ENCODE assay signal across 9 cellular contexts in the genomic region with DNA sequence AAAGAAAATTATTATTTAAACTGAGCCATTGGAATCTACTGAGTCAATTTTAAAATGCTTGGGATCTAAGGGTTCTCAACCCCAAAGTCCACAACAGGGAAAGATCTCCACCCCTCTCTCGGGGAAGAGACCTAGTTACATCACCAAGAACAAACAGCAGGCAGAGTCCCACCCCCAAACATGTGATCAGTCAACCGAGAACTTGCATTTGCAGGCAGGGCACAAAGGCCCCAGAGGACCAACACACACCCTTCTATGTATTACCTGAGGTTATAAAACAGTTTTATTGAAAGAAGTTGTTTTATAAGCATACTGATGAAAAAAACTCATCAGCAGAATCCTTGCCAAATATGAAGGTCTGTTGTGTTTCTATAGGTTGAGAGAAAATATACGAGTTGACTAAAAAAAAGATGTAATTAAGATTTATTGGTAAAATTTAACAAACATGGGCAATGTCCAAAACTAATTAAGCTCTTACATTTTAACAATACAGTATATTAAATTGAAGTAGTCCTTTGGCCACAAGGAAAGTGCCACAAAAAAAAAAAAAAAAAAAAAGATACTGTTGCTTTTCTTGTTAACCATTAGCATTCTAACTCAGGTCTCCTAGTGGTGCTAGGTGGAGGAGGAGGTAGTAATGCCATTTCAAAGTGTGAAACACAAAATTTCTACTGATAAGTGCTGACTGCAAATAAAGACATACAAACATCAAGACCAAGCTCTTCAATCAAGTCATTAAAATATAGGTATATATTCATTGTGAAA. TPM values are rescaled to one million over a fixed set of nuclear protein-coding genes. Genes with fewer than 3 reads are reported as not detected.
A peak's percentile ranks its signal among the peaks of the same experiment; 100 is the strongest.
DNase-seq lines count a peak whose midpoint lies in the region; ATAC-seq, FAIRE-seq and TF ChIP-seq lines count a peak whose summit lies in the region.
"Had no signal": no experiment of that assay in that cellular context is flagged by ENCODE, and none has a peak within 500 bp of the region (broad histone marks: within the 10 kb centered on the region; RNA-seq: fewer than 3 reads in every experiment).

No MANE protein-coding gene starts in this region.

- in situ Hi-C loops in K562 (cut with MboI), result no loop called here

- BruUV-seq in K562 (replicated peaks; lab: Mats Ljungman, UMichigan), result no TSS peak

- no peaks in the 10 kb centered on the region for H3K79me2 ChIP-seq in K562 (ENCODE audit: control insufficient read depth, insufficient read depth, low read length)

- ATAC-seq in A549 (peak; percentile 94 to 96), K562 (peak; percentile 95), HG02678 (IDR thresholded peaks at IDR 0.05; ENCODE audit: unreplicated experiment) (no peak)
- ATAC-seq in activated CD8-positive, alpha-beta memory T cell treated with anti-CD3 and anti-CD28 coated beads, Interleukin-2, amount 10 ng/mL, durations not matched to agents 7 days and 5 days, result no peak

- H3K27ac Mint-ChIP-seq in activated CD8-positive, alpha-beta memory T cell treated with anti-CD3 and anti-CD28 coated beads, Interleukin-2, amount 10 ng/mL, durations not matched to agents 7 days and 5 days, result no peak overlapping the region

- POLR2A ChIA-PET in A549 (lab: Yijun Ruan, JAX) (no interaction called here), K562 (lab: Yijun Ruan, JAX) (interaction anchor here (0.5 to 1.9 kb wide), 6 partner anchors 9 to 624 kb away, joined by 3 to 10 read pairs (median 4); no protein-coding TSS in a partner anchor)

- H3K4me1 Mint-ChIP-seq in activated CD8-positive, alpha-beta memory T cell treated with anti-CD3 and anti-CD28 coated beads, Interleukin-2, amount 10 ng/mL, durations not matched to agents 7 days and 5 days, result peaks cover 16% of the 10 kb centered on the region

- H3K27ac ChIP-seq in A549 (peak overlapping the region; percentile 66 to 71), K562 (ENCODE audit: extremely low read depth, low read depth, low read length) (peak overlapping the region; percentile 49; the same call in 1 of the 3 replicates), sigmoid colon (peak overlapping the region; percentile 43 to 65 (median 52))

- H3K9ac ChIP-seq in K562 (ENCODE audit: insufficient read depth in 1 of 2, low read depth in 2 of 2, low read length in 2 of 2) (peak overlapping the region in 1 of 2 experiments; percentile 35; a peak in 1 of 4 replicates), iPS-15b (ENCODE audit: low read depth, low read length) (peak overlapping the region; percentile 48)

- TF ChIP-seq CTCF in A549 (IDR thresholded peaks at IDR 0.05) (no peak), K562 (IDR thresholded peaks at IDR 0.05 in 2 of 3, conservative IDR thresholded peaks at IDR 0.05 in 1 of 3; ENCODE audit: insufficient read depth in 2 of 3, low read depth in 1 of 3, low read length in 3 of 3) (no peak), sigmoid colon (IDR thresholded peaks at IDR 0.05) (no peak)

- H3K9me3 Mint-ChIP-seq in activated CD8-positive, alpha-beta memory T cell treated with anti-CD3 and anti-CD28 coated beads, Interleukin-2, amount 10 ng/mL, durations not matched to agents 7 days and 5 days (ENCODE audit: low read depth), result no peaks in the 10 kb centered on the region
- H3K9me3 Mint-ChIP-seq: activated naive CD4-positive, alpha-beta T cell treated with anti-CD3 and anti-CD28 coated beads, Interleukin-2, amount 50 U/mL, for 24 hours had no signal

- H3K4me2 ChIP-seq in A549, result peak overlapping the region; percentile 87
- 0 out of 2 replicates have a peak overlapping the region, but pooled peaks have one; percentile 51 for H3K4me2 ChIP-seq in K562 (ENCODE audit: insufficient read depth, low read length)

- H3K4me1 ChIP-seq in A549, result peaks cover 45% of the 10 kb centered on the region
- H3K4me1 ChIP-seq in K562 (replicated peaks in 1 of 2; ENCODE audit: control insufficient read depth in 2 of 2, insufficient read depth in 2 of 2, low read length in 2 of 2), result peaks cover 2 to 25% of the 10 kb centered on the region in 2 experiments
- peaks cover 24% of the 10 kb centered on the region for H3K4me1 ChIP-seq in iPS-15b (ENCODE audit: control insufficient read depth, insufficient read depth, low read length)
- H3K4me1 ChIP-seq in sigmoid colon, result peaks cover 0 to 21% (median 15%) of the 10 kb centered on the region in 4 donors

- H3K9me3 ChIP-seq in A549, result no peaks in the 10 kb centered on the region
- H3K9me3 ChIP-seq in K562 (replicated peaks; ENCODE audit: control insufficient read depth, insufficient read depth, low read depth, low read length), result no peaks in the 10 kb centered on the region
- no peaks in the 10 kb centered on the region for H3K9me3 ChIP-seq in iPS-15b (ENCODE audit: control insufficient read depth, insufficient read depth, low read length)
- no peaks in the 10 kb centered on the region for H3K9me3 ChIP-seq in sigmoid colon

- H3K9me1 ChIP-seq in K562 (ENCODE audit: control insufficient read depth, insufficient read depth, low read length), result no peaks in the 10 kb centered on the region

- CTCF ChIA-PET in A549 (lab: Yijun Ruan, JAX) (interaction anchor here (0.6 to 1.0 kb wide), 5 partner anchors 18 to 256 kb away, joined by 3 to 6 read pairs (median 3); no protein-coding TSS in a partner anchor), K562 (lab: Yijun Ruan, JAX; ENCODE audit: low intra/inter-chr PET ratio) (no interaction called here)
- CTCF ChIA-PET in activated CD8-positive, alpha-beta memory T cell treated with anti-CD3 and anti-CD28 coated beads, Interleukin-2, amount 10 ng/mL, durations not matched to agents 7 days and 5 days (lab: Charles Lee), result interaction anchor here (0.6 to 0.8 kb wide), 2 partner anchors 24 to 26 kb away, joined by 4 read pairs; no protein-coding TSS in a partner anchor

- no peak for TF ChIP-seq RAD21 in A549 (conservative IDR thresholded peaks at IDR 0.05 in 1 of 2, IDR thresholded peaks at IDR 0.05 in 1 of 2)
- no peak for TF ChIP-seq RAD21 in K562 (CRISPR knock-in tag; conservative IDR thresholded peaks at IDR 0.05 in 1 of 2, IDR thresholded peaks at IDR 0.05 in 1 of 2)

- TF ChIP-seq POLR2A in A549 (IDR thresholded peaks at IDR 0.05; ENCODE audit: low read length), result no peak
- no peak for TF ChIP-seq POLR2A in GM12891 (IDR thresholded peaks at IDR 0.05; ENCODE audit: low read depth, low read length)
- TF ChIP-seq POLR2A in K562 (conservative IDR thresholded peaks at IDR 0.05), result no peak
- no peak for TF ChIP-seq POLR2A in sigmoid colon (IDR thresholded peaks at IDR 0.05)

- H4K20me1 ChIP-seq in K562 (replicated peaks; ENCODE audit: control insufficient read depth, insufficient read depth, low read length), result no peaks in the 10 kb centered on the region

- peak overlapping the region; percentile 69 for H2AFZ ChIP-seq in K562 (ENCODE audit: low read depth, low read length)

- FAIRE-seq in A549 (lab: Jason Lieb, UNC), result no peak
- peak; percentile 69 for FAIRE-seq in GM12891 (lab: Jason Lieb, UNC)
- FAIRE-seq in K562 (lab: Jason Lieb, UNC), result peak; percentile 63

- intact Hi-C loops in K562 (cut with micrococcal nuclease) (loop anchor here (5.0 kb wide), 1 partner anchor 35 kb away; no protein-coding TSS in a partner anchor), sigmoid colon (cut with DNase I) (no loop called here)

- H3K4me3 ChIP-seq in A549 (peak overlapping the region; percentile 11; the same call in 1 of the 3 replicates), K562 (no peak overlapping the region), iPS-15b (ENCODE audit: low read depth, low read length) (peak overlapping the region; percentile 33), sigmoid colon (no peak overlapping the region)

- no peaks in the 10 kb centered on the region for H3K36me3 Mint-ChIP-seq in activated CD8-positive, alpha-beta memory T cell treated with anti-CD3 and anti-CD28 coated beads, Interleukin-2, amount 10 ng/mL, durations not matched to agents 7 days and 5 days
- H3K36me3 Mint-ChIP-seq: activated naive CD4-positive, alpha-beta T cell treated with anti-CD3 and anti-CD28 coated beads, Interleukin-2, amount 50 U/mL, for 24 hours had no signal

- TF ChIP-seq EP300 in A549 (IDR thresholded peaks at IDR 0.05) (no peak), K562 (IDR thresholded peaks at IDR 0.05; ENCODE audit: low read length) (0 out of 2 replicates have a peak, but pooled peaks have one; percentile 18), sigmoid colon (IDR thresholded peaks at IDR 0.05) (no peak)

- 24% methylated on average over 3 of the region's 3 CpGs for WGBS in A549 (ENCODE audit: missing lambda C conversion rate)
- WGBS in K562 (ENCODE audit: insufficient coverage, low coverage, missing lambda C conversion rate), result 22% methylated on average over 3 of the region's 3 CpGs
- WGBS in sigmoid colon, 2 donors, result 8 to 28% methylated on average over 3 of the region's 3 CpGs

- no peaks in the 10 kb centered on the region for H3K27me3 Mint-ChIP-seq in activated CD8-positive, alpha-beta memory T cell treated with anti-CD3 and anti-CD28 coated beads, Interleukin-2, amount 10 ng/mL, durations not matched to agents 7 days and 5 days
- H3K27me3 Mint-ChIP-seq: activated naive CD4-positive, alpha-beta T cell treated with anti-CD3 and anti-CD28 coated beads, Interleukin-2, amount 50 U/mL, for 24 hours had no signal

- peak; percentile 74 to 78 for DNase-seq in A549 (ENCODE audit: low read depth in 1 of 2, low spot score in 1 of 2)
- peak; percentile 19 for DNase-seq in GM12891 (ENCODE audit: insufficient read length, low spot score)
- peak; percentile 82 for DNase-seq in NCI-H510A treated with DMSO at 0.1 percent for 48 hours (lab: John Stamatoyannopoulos, UW)
- DNase-seq in K562 (ENCODE audit: extremely low read depth in 1 of 4, low spot score in 3 of 4), result peak; percentile 56 to 83 (median 74)
- DNase-seq in sigmoid colon, result peak; percentile 71
- no peak for DNase-seq in activated CD8-positive, alpha-beta memory T cell treated with anti-CD3 and anti-CD28 coated beads, Interleukin-2, amount 10 ng/mL, durations not matched to agents 7 days and 5 days

- H3K36me3 ChIP-seq in K562 (ENCODE audit: control insufficient read depth, insufficient read depth, low read length) (no peaks in the 10 kb centered on the region), iPS-15b (ENCODE audit: control insufficient read depth, insufficient read depth, low read length) (no peaks in the 10 kb centered on the region), sigmoid colon (no peaks in the 10 kb centered on the region)

- H3K27me3 ChIP-seq in K562 (ENCODE audit: control insufficient read depth in 2 of 2, insufficient read depth in 2 of 2, low read length in 2 of 2), result no peaks in the 10 kb centered on the region
- H3K27me3 ChIP-seq in iPS-15b (ENCODE audit: control insufficient read depth, insufficient read depth, low read length), result no peaks in the 10 kb centered on the region
- no peaks in the 10 kb centered on the region for H3K27me3 ChIP-seq in sigmoid colon

- no peak overlapping the region for H3K4me3 Mint-ChIP-seq in activated CD8-positive, alpha-beta memory T cell treated with anti-CD3 and anti-CD28 coated beads, Interleukin-2, amount 10 ng/mL, durations not matched to agents 7 days and 5 days

RNA-seq across cellular contexts. Expression of a gene that starts 1.0 kb away (rescaled TPM):
- polyA plus RNA-seq in A549 (2011; rRNA removed) (32.5 and 35.4 TPM in 2 replicates), A549 (2017; fragmentation: RNase III; extraction: RNeasy Plus Mini Kit Qiagen cat#74134 plus additional on column Dnase treatment) (8.3 to 9.0 TPM (median 8.8 TPM) in 3 replicates), K562 (2011; rRNA removed) (36.2 and 40.1 TPM in 2 replicates), K562 (2014; fragmentation: Illumina TruSeq; extraction: Trizol) (16.3 and 21.7 TPM in 2 replicates), K562 (2014; fragmentation: Nextera tagmentation; extraction: Ambion mirVana) (1 to 10 TPM; 3.8 to 7.6 TPM), K562 (2014; rRNA removed) (11.9 and 14.6 TPM in 2 replicates), sigmoid colon (10 to 100 TPM; 14.4 to 19.1 (median 18.5) TPM)
- 8.3 and 10.1 TPM in 2 replicates for polyA plus RNA-seq in A549 (2012; cell fraction: cytosol; rRNA removed)
- 10.7 and 17.0 TPM in 2 replicates for polyA plus RNA-seq in A549 (2012; cell fraction: nucleus; rRNA removed)
- 42.4 and 45.1 TPM in 2 replicates for polyA minus RNA-seq in A549 (2011; rRNA and poly(A)+ RNA removed)
- 3.3 TPM for polyA plus RNA-seq in GM12891 (2012; ENCODE audit: low read depth, missing spikeins)
- total RNA-seq in K562 (2011; cell fraction: chromatin; rRNA removed; ENCODE audit: low replicate concordance), result 64.6 and 91.8 TPM in 2 replicates
- 38.7 and 42.4 TPM in 2 replicates for total RNA-seq in K562 (2011; cell fraction: nucleolus; rRNA removed)
- 39.0 and 42.2 TPM in 2 replicates for total RNA-seq in K562 (2011; cell fraction: nucleoplasm; rRNA removed)
- total RNA-seq in K562 (2014; rRNA removed) (13.0 and 13.2 TPM in 2 replicates), K562 (2014; rRNA removed; fragmentation: Illumina TruSeq; extraction: Trizol) (19.5 and 19.9 TPM in 2 replicates), K562 (2015; rRNA removed; fragmentation: Illumina TruSeq; extraction: Trizol) (15.6 and 16.9 TPM in 2 replicates), K562 (2021) (19.6 and 20.7 TPM in 2 replicates), sigmoid colon (10 to 100 TPM; 30.8 to 71.2 (median 40.6) TPM)
- polyA plus RNA-seq in K562 (2011; cell fraction: cytosol; rRNA removed), result 15.1 and 27.8 TPM in 2 replicates
- 28.9 and 31.8 TPM in 2 replicates for polyA plus RNA-seq in K562 (2011; cell fraction: nucleus; rRNA removed)
- 16.7 and 30.3 TPM in 2 replicates for polyA plus RNA-seq in K562 (2012)
- polyA minus RNA-seq in K562 (2011; rRNA and poly(A)+ RNA removed), result 54.8 and 66.6 TPM in 2 replicates
- polyA minus RNA-seq in K562 (2011; cell fraction: cytosol; rRNA and poly(A)+ RNA removed), result 12.9 and 15.2 TPM in 2 replicates
- polyA minus RNA-seq in K562 (2011; cell fraction: nucleus; rRNA and poly(A)+ RNA removed), result 15.3 and 30.0 TPM in 2 replicates
- total RNA-seq in activated CD8-positive, alpha-beta memory T cell treated with anti-CD3 and anti-CD28 coated beads, Interleukin-2, amount 10 ng/mL, durations not matched to agents 7 days and 5 days, result 1 to 10 TPM; 3.5 to 6.7 TPM

RNA-seq across cellular contexts. Expression of a gene that starts 49.2 kb away (rescaled TPM):
- 0.04 TPM in 1 of 2 replicates, not detected in the other for polyA plus RNA-seq in A549 (2011; rRNA removed)
- polyA plus RNA-seq in A549 (2012; cell fraction: cytosol; rRNA removed), result 0.04 TPM in 1 of 2 replicates, not detected in the other
- not detected in 2 replicates for polyA plus RNA-seq in A549 (2012; cell fraction: nucleus; rRNA removed)
- not detected in 3 replicates for polyA plus RNA-seq in A549 (2017; fragmentation: RNase III; extraction: RNeasy Plus Mini Kit Qiagen cat#74134 plus additional on column Dnase treatment)
- not detected in 2 replicates for polyA minus RNA-seq in A549 (2011; rRNA and poly(A)+ RNA removed)
- 0.67 TPM for polyA plus RNA-seq in GM12891 (2012; ENCODE audit: low read depth, missing spikeins)
- total RNA-seq in K562 (2011; cell fraction: chromatin; rRNA removed; ENCODE audit: low replicate concordance), result not detected in 2 replicates
- total RNA-seq in K562 (2011; cell fraction: nucleolus; rRNA removed), result not detected in 2 replicates
- total RNA-seq in K562 (2011; cell fraction: nucleoplasm; rRNA removed), result not detected in 2 replicates
- not detected in 2 replicates for total RNA-seq in K562 (2014; rRNA removed)
- total RNA-seq in K562 (2014; rRNA removed; fragmentation: Illumina TruSeq; extraction: Trizol), result not detected in 2 replicates
- total RNA-seq in K562 (2015; rRNA removed; fragmentation: Illumina TruSeq; extraction: Trizol), result 0.18 and 0.23 TPM in 2 replicates
- not detected in 2 replicates for total RNA-seq in K562 (2021)
- polyA plus RNA-seq in K562 (2011; rRNA removed), result 0.06 and 0.09 TPM in 2 replicates
- 0.13 TPM in 1 of 2 replicates, not detected in the other for polyA plus RNA-seq in K562 (2011; cell fraction: cytosol; rRNA removed)
- not detected in 2 replicates for polyA plus RNA-seq in K562 (2011; cell fraction: nucleus; rRNA removed)
- 0.07 and 0.19 TPM in 2 replicates for polyA plus RNA-seq in K562 (2012)
- 0.10 TPM in 1 of 2 replicates, not detected in the other for polyA plus RNA-seq in K562 (2014; fragmentation: Illumina TruSeq; extraction: Trizol)
- polyA plus RNA-seq in K562 (2014; fragmentation: Nextera tagmentation; extraction: Ambion mirVana), result under 1 TPM in 1 of 2 experiments, not detected in 1; 0.03 TPM
- polyA plus RNA-seq in K562 (2014; rRNA removed), result 0.09 and 0.11 TPM in 2 replicates
- polyA minus RNA-seq in K562 (2011; rRNA and poly(A)+ RNA removed), result not detected in 2 replicates
- polyA minus RNA-seq in K562 (2011; cell fraction: cytosol; rRNA and poly(A)+ RNA removed), result not detected in 2 replicates
- polyA minus RNA-seq in K562 (2011; cell fraction: nucleus; rRNA and poly(A)+ RNA removed), result not detected in 2 replicates
- total RNA-seq in sigmoid colon, result not detected
- 1 to 10 TPM in 1 of 3 donors, under 1 TPM in 1, not detected in 1; 0.17 to 1.2 TPM for polyA plus RNA-seq in sigmoid colon
- total RNA-seq in activated CD8-positive, alpha-beta memory T cell treated with anti-CD3 and anti-CD28 coated beads, Interleukin-2, amount 10 ng/mL, durations not matched to agents 7 days and 5 days, result not detected

Comparison
In these comparisons a context has a peak if more than half of its experiments do, and no peak if none do; other contexts are left out.
1. ATAC-seq: peak in A549 (2 of 2) and K562 (single experiment); none in HG02678 (single experiment) and activated CD8-positive, alpha-beta memory T cell treated with anti-CD3 and anti-CD28 coated beads, Interleukin-2, amount 10 ng/mL, durations not matched to agents 7 days and 5 days (single experiment).
2. H3K4me3 ChIP-seq: peak in A549 (single experiment) and iPS-15b (single experiment); none in K562 (single experiment) and sigmoid colon (0 of 4).
3. Peak in every context shown above with its lines, with median percentiles within 50 percentile points of each other: H3K27ac ChIP-seq.